Comparison of ENCODE assay signal across 22 cellular contexts in the genomic region with DNA sequence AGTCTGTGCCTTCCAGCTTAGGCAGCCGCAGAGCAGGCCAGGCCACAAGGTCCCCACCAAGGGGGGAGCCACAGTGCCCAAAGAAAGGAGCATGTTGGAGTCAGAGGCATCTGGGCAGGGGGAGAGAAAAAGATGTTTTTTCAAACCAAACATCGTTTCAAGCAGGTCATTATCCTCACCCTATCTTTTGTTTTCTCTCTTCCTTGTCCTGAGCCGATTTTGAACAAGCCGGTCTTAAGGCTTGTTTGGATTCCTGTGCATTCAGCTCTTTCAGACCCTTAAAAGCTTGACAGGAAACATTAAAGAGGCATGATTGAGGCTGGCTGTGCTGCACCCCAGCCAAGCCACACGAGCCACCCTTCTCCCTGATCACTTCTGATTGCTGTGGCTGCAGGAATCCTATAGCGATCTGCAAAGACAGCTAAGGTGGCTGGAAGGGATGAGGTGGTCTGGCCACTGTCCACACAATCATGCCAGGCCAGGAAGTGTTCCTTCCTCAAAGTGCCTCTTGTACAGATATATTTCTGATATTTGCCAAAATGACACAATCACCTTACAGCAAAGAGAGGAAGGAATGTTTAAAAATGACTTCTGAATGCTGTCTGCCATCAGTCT.
DNase-seq lines count a peak whose midpoint lies in the region; ATAC-seq and TF ChIP-seq lines count a peak whose summit lies in the region.
"Had no signal": no experiment of that assay in that cellular context is flagged by ENCODE, and none has a peak within 500 bp of the region (broad histone marks: within the 10 kb centered on the region; RNA-seq: fewer than 3 reads in every experiment).

No MANE protein-coding gene starts in this region.

- no peak overlapping the region for H3K9ac ChIP-seq in IMR-90 (ENCODE audit: low read depth, low read length)
- H3K9ac ChIP-seq in endodermal cell (ENCODE audit: extremely low read depth, low read length, poor library complexity, severe bottlenecking), result no peak overlapping the region
- H3K9ac ChIP-seq: GM23248 had no signal

- no peak overlapping the region for H3K4me3 ChIP-seq in IMR-90 (ENCODE audit: insufficient read depth, low read depth, low read length)
- H3K4me3 ChIP-seq in endodermal cell (ENCODE audit: low read length), result no peak overlapping the region
- H3K4me3 ChIP-seq in osteoblast (ENCODE audit: insufficient read depth, low read length), result no peak overlapping the region
- H3K4me3 ChIP-seq: GM23248, HAP-1, SJSA1 had no signal

- H4K91ac ChIP-seq in IMR-90 (ENCODE audit: insufficient read depth, low read depth, low read length), result no peak overlapping the region

- no peak overlapping the region for H4K5ac ChIP-seq in IMR-90 (ENCODE audit: low read depth, low read length)

- no peak for TF ChIP-seq CTCF in IMR-90 (conservative IDR thresholded peaks at IDR 0.05; ENCODE audit: low read depth, low read length)
- no peak for TF ChIP-seq CTCF in endodermal cell (conservative IDR thresholded peaks at IDR 0.05)
- TF ChIP-seq CTCF in osteoblast (IDR thresholded peaks at IDR 0.05; ENCODE audit: extremely low read depth, low read depth, low read length), result no peak

- CTCF ChIA-PET in IMR-90 (lab: Yijun Ruan, JAX), result interaction anchor here (0.7 to 1.4 kb wide), 3 partner anchors 12 to 47 kb away, joined by 3 read pairs; no protein-coding TSS in a partner anchor

- H3K4me1 ChIP-seq in IMR-90 (ENCODE audit: control insufficient read depth, insufficient read depth, low read length) (no peaks in the 10 kb centered on the region), endodermal cell (ENCODE audit: control insufficient read depth, insufficient read depth, low read length) (no peaks in the 10 kb centered on the region), osteoblast (ENCODE audit: insufficient read depth, low read length) (no peaks in the 10 kb centered on the region)
- H3K4me1 ChIP-seq: HAP-1, SJSA1 had no signal

- no peak for TF ChIP-seq RAD21 in IMR-90 (IDR thresholded peaks at IDR 0.05; ENCODE audit: low read length)

- no peak overlapping the region for H3K18ac ChIP-seq in IMR-90 (ENCODE audit: low read depth, low read length)

- H3K36me3 ChIP-seq in IMR-90 (ENCODE audit: control insufficient read depth, insufficient read depth, low read length) (no peaks in the 10 kb centered on the region), endodermal cell (ENCODE audit: control insufficient read depth, insufficient read depth, low read length) (no peaks in the 10 kb centered on the region), osteoblast (ENCODE audit: insufficient read depth, low read length) (no peaks in the 10 kb centered on the region)
- H3K36me3 ChIP-seq: HAP-1, SJSA1 had no signal

- H3K4ac ChIP-seq in IMR-90 (ENCODE audit: low read depth, low read length), result no peak overlapping the region

- H2BK120ac ChIP-seq in IMR-90 (ENCODE audit: low read depth, low read length), result no peak overlapping the region

- H3K27me3 ChIP-seq in IMR-90 (ENCODE audit: control insufficient read depth, insufficient read depth, low read length), result 0 out of 2 replicates have a peak, but pooled peaks cover 3% of the 10 kb centered on the region
- H3K27me3 ChIP-seq in endodermal cell (ENCODE audit: control insufficient read depth, insufficient read depth, low read length, poor library complexity, severe bottlenecking), result no peaks in the 10 kb centered on the region
- no peaks in the 10 kb centered on the region for H3K27me3 ChIP-seq in osteoblast (ENCODE audit: insufficient read depth, low read length)
- H3K27me3 ChIP-seq: SJSA1 had no signal

- no peak overlapping the region for H3K4me3 Mint-ChIP-seq in endodermal cell

- no peak overlapping the region for H3K23ac ChIP-seq in IMR-90 (ENCODE audit: low read depth, low read length)

- ATAC-seq in IMR-90 (ENCODE audit: low read depth), result no peak; the same call in 1 of the 2 replicates
- peak; percentile 81 for ATAC-seq in SK-N-SH treated with all-trans-retinoic acid at 6 μM for 48 hours
- ATAC-seq in HG03045 (IDR thresholded peaks at IDR 0.05; ENCODE audit: unreplicated experiment), result no peak
- ATAC-seq in GM19397 (IDR thresholded peaks at IDR 0.05; ENCODE audit: unreplicated experiment), result no peak
- ATAC-seq in GM21619 (IDR thresholded peaks at IDR 0.05; ENCODE audit: unreplicated experiment), result no peak

- DNase-seq in IMR-90 (no peak), endodermal cell (peak; percentile 38), osteoblast (ENCODE audit: insufficient read length, low spot score, missing footprints) (peak; percentile 68)
- DNase-seq in activated T-cell treated with anti-CD3 and anti-CD28 coated beads, Interleukin-2, amount 50 U/mL, for 48 hours, result no peak
- DNase-seq: Calu3, DMS153, DND-41, Karpas-422, NCI-H1417, NCI-H1694, NCI-H2029 treated with DMSO at 0.1 percent for 48 hours, NCI-H2227 treated with DMSO at 0.1 percent for 48 hours, NCI-H526 treated with DMSO at 0.1 percent for 48 hours, Right ventricle myocardium superior, RPMI8226 had no signal

- H3K36me3 Mint-ChIP-seq in endodermal cell (ENCODE audit: low read depth), result no peaks in the 10 kb centered on the region

- H3K4me2 ChIP-seq in IMR-90 (ENCODE audit: low read depth, low read length) (no peak overlapping the region), osteoblast (ENCODE audit: insufficient read depth, low read length) (no peak overlapping the region)

- H2AFZ ChIP-seq in IMR-90 (replicated peaks; ENCODE audit: low read length, poor library complexity) (peak overlapping the region; percentile 59), osteoblast (ENCODE audit: low read length) (no peak overlapping the region)
- H2AFZ ChIP-seq: GM23248 had no signal

- H4K20me1 ChIP-seq in IMR-90 (ENCODE audit: insufficient read depth, low read length) (no peaks in the 10 kb centered on the region), osteoblast (ENCODE audit: insufficient read depth, low read length) (no peaks in the 10 kb centered on the region)

- TF ChIP-seq POLR2A in IMR-90 (IDR thresholded peaks at IDR 0.05; ENCODE audit: low read depth, low read length), result no peak

- no peak overlapping the region for H4K8ac ChIP-seq in IMR-90 (ENCODE audit: low read depth in 2 of 2, low read length in 2 of 2)

- dilution Hi-C loops in IMR-90 (cut with HindIII; ENCODE audit: low sequenced_read_pairs, unreplicated experiment), result no loop called here

- no peak overlapping the region for H2AK5ac ChIP-seq in IMR-90 (ENCODE audit: low read depth, low read length)

- no peak overlapping the region for H2BK15ac ChIP-seq in IMR-90 (ENCODE audit: low read depth, low read length)

- in situ Hi-C loops in IMR-90 (cut with MboI; ENCODE audit: low sequenced_read_pairs), result no loop called here

- WGBS in IMR-90 (ENCODE audit: extremely low coverage in 2 of 2, insufficient read length in 1 of 2), 2 experiments, result 30% methylated on average over 4 of the region's 6 CpGs; no CpG with 5 or more reads in 1 of the 2 experiments
- 81 to 86% methylated on average over 3 to 6 of the region's 6 CpGs for WGBS in endodermal cell (ENCODE audit: insufficient coverage in 1 of 2, insufficient read length in 1 of 2), 2 experiments

- H3K27ac ChIP-seq in IMR-90 (ENCODE audit: insufficient read depth, low read length) (no peak overlapping the region), endodermal cell (ENCODE audit: low read depth, low read length) (no peak overlapping the region), osteoblast (ENCODE audit: low read depth, low read length) (no peak overlapping the region)
- H3K27ac ChIP-seq: GM23248, SJSA1 had no signal

- no peak overlapping the region for H2BK5ac ChIP-seq in IMR-90 (ENCODE audit: low read depth, low read length, poor library complexity, severe bottlenecking)

- H2AK9ac ChIP-seq in IMR-90 (replicated peaks; ENCODE audit: low read depth, low read length, poor library complexity), result no peak overlapping the region

- peaks cover 3% of the 10 kb centered on the region for H3K4me1 Mint-ChIP-seq in endodermal cell

- no peaks in the 10 kb centered on the region for H3K9me3 Mint-ChIP-seq in endodermal cell

- no peak overlapping the region for H3K56ac ChIP-seq in IMR-90 (ENCODE audit: extremely low read depth, insufficient read depth, low read length)

- H3K9me1 ChIP-seq in IMR-90 (ENCODE audit: insufficient read depth, low read length), result no peaks in the 10 kb centered on the region

- intact Hi-C loops in IMR-90 (cut with micrococcal nuclease), result no loop called here

- H2BK20ac ChIP-seq in IMR-90 (ENCODE audit: low read depth, low read length), result no peak overlapping the region

- no peak overlapping the region for H3K14ac ChIP-seq in IMR-90 (replicated peaks; ENCODE audit: low read depth, low read length)

- H3K27me3 Mint-ChIP-seq in endodermal cell (ENCODE audit: insufficient read depth), result no peaks in the 10 kb centered on the region

- H3K79me2 ChIP-seq in osteoblast (ENCODE audit: insufficient read depth, low read length), result no peaks in the 10 kb centered on the region

- BruUV-seq in IMR-90 (replicated peaks; lab: Mats Ljungman, UMichigan), result no TSS peak

- POLR2A ChIA-PET in IMR-90 (lab: Charles Lee; ENCODE audit: unreplicated experiment), result interaction anchor here (0.6 kb wide), 1 partner anchor 737 kb away, joined by 3 read pairs; no protein-coding TSS in a partner anchor

- H3K9me3 ChIP-seq in IMR-90 (ENCODE audit: control insufficient read depth, insufficient read depth, low read length), result no peaks in the 10 kb centered on the region
- H3K9me3 ChIP-seq in endodermal cell (ENCODE audit: control insufficient read depth, low read length), result no peaks in the 10 kb centered on the region
- H3K9me3 ChIP-seq in osteoblast (ENCODE audit: low read depth, low read length), result peaks cover 2% of the 10 kb centered on the region
- H3K9me3 ChIP-seq: HAP-1, SJSA1 had no signal

- H3K27ac Mint-ChIP-seq in endodermal cell, result no peak overlapping the region

- no peaks in the 10 kb centered on the region for H3K79me1 ChIP-seq in IMR-90 (ENCODE audit: low read depth in 1 of 2, low read length in 2 of 2)

TF ChIP-seq in IMR-90, 13 proteins besides CTCF, POLR2A, EP300 and RAD21 (continues in another document):
- TF ChIP-seq FOS (IDR thresholded peaks at IDR 0.05; ENCODE audit: low read depth, low read length) (no peak), MAFK (IDR thresholded peaks at IDR 0.05; ENCODE audit: low read depth, low read length) (no peak)

TF ChIP-seq in SK-N-SH treated with all-trans-retinoic acid at 6 μM for 48 hours, 23 proteins besides CTCF, POLR2A, EP300 and RAD21 (continues in another document):
- TF ChIP-seq BACH2 (CRISPR knock-in tag; IDR thresholded peaks at IDR 0.05; ENCODE audit: borderline replicate concordance) (no peak), ZNF8 (CRISPR knock-in tag; IDR thresholded peaks at IDR 0.05) (no peak), GLIS3 (CRISPR knock-in tag; IDR thresholded peaks at IDR 0.05) (no peak)

Comparison
In these comparisons a context has a peak if more than half of its experiments do, and no peak if none do; other contexts are left out.
1. DNase-seq: peak in endodermal cell (single experiment) and osteoblast (single experiment); none in IMR-90 (single experiment) and activated T-cell treated with anti-CD3 and anti-CD28 coated beads, Interleukin-2, amount 50 U/mL, for 48 hours (0 of 2).